1 cellular context compared by ENCODE assay signal in genomic region chr12:93461503-93461902, GRCh38.
TF ChIP-seq lines count a peak whose summit lies in the region.

No MANE protein-coding gene starts in this region.

TF ChIP-seq in K562, 482 proteins besides CTCF, POLR2A, EP300 and RAD21:
- TF ChIP-seq ETV6 (IDR thresholded peaks at IDR 0.05; ENCODE audit: borderline replicate concordance in 1 of 2, low read depth in 2 of 2, low read length in 1 of 2) (no peak), ETV6 (CRISPR knock-in tag; IDR thresholded peaks at IDR 0.05; ENCODE audit: borderline replicate concordance) (no peak), CREB1 (IDR thresholded peaks at IDR 0.05) (0 out of 2 replicates have a peak, but pooled peaks have one; percentile 52), CREB1 (CRISPR knock-in tag; IDR thresholded peaks at IDR 0.05) (no peak), CEBPG (CRISPR knock-in tag; IDR thresholded peaks at IDR 0.05) (peak; percentile 56; the same call in 1 of the 2 replicates), CEBPG (tag; conservative IDR thresholded peaks at IDR 0.05 in 1 of 2, IDR thresholded peaks at IDR 0.05 in 1 of 2) (0 out of 4 replicates have a peak, but pooled peaks of 1 of the 2 experiments have one; percentile 46), ZBTB49 (CRISPR knock-in tag; IDR thresholded peaks at IDR 0.05; ENCODE audit: borderline replicate concordance) (no peak), ZNF384 (IDR thresholded peaks at IDR 0.05; ENCODE audit: low read depth, low read length) (peak; percentile 63), FOSL1 (tag; conservative IDR thresholded peaks at IDR 0.05) (peak; percentile 81), CEBPB (tag; IDR thresholded peaks at IDR 0.05) (peak; percentile 79), EHMT2 (IDR thresholded peaks at IDR 0.05) (peak; percentile 45; the same call in 1 of the 2 replicates), ARID1B (IDR thresholded peaks at IDR 0.05) (peak; percentile 71), TRIM24 (IDR thresholded peaks at IDR 0.05) (peak; percentile 31 to 37; a peak in 1 of 4 replicates), NFE2 (IDR thresholded peaks at IDR 0.05; ENCODE audit: low read depth) (peak; percentile 36; the same call in 1 of the 2 replicates), DPF2 (IDR thresholded peaks at IDR 0.05) (peak; percentile 88), CREM (IDR thresholded peaks at IDR 0.05; ENCODE audit: low read depth) (peak; percentile 45; the same call in 1 of the 2 replicates), CBFA2T2 (conservative IDR thresholded peaks at IDR 0.05) (peak; percentile 29; the same call in 1 of the 2 replicates), SMARCC2 (IDR thresholded peaks at IDR 0.05; ENCODE audit: low read depth) (peak; percentile 53; the same call in 1 of the 2 replicates), JUN (IDR thresholded peaks at IDR 0.05; ENCODE audit: borderline replicate concordance, low read depth, low read length) (peak; percentile 75; the same call in 1 of the 2 replicates), JUN (CRISPR knock-in tag; IDR thresholded peaks at IDR 0.05; ENCODE audit: borderline replicate concordance) (no peak), EGR1 (conservative IDR thresholded peaks at IDR 0.05) (peak; percentile 83), ATF3 (IDR thresholded peaks at IDR 0.05) (peak; percentile 92), ATF3 (CRISPR knock-in tag; conservative IDR thresholded peaks at IDR 0.05) (0 out of 2 replicates have a peak, but pooled peaks have one; percentile 52), SFPQ (IDR thresholded peaks at IDR 0.05; ENCODE audit: low read depth, low read length) (no peak), JUND (IDR thresholded peaks at IDR 0.05; ENCODE audit: borderline replicate concordance, low read depth, low read length) (peak; percentile 84), JUND (tag; IDR thresholded peaks at IDR 0.05; ENCODE audit: borderline replicate concordance, low read depth, low read length) (peak; percentile 26; the same call in 1 of the 3 replicates), ZBTB2 (IDR thresholded peaks at IDR 0.05) (no peak), SMARCE1 (IDR thresholded peaks at IDR 0.05) (peak; percentile 76), ELF2 (CRISPR knock-in tag; IDR thresholded peaks at IDR 0.05) (no peak), SMARCA4 (IDR thresholded peaks at IDR 0.05) (peak; percentile 76), ZBTB7A (IDR thresholded peaks at IDR 0.05; ENCODE audit: borderline replicate concordance, control insufficient read depth, low read depth, low read length) (0 out of 2 replicates have a peak, but pooled peaks have one; percentile 18), KAT2B (IDR thresholded peaks at IDR 0.05; ENCODE audit: low read depth, low read length) (no peak), CBFA2T3 (IDR thresholded peaks at IDR 0.05) (peak; percentile 54)
